Comparison of ENCODE assay signal across 21 cellular contexts in the genomic region with DNA sequence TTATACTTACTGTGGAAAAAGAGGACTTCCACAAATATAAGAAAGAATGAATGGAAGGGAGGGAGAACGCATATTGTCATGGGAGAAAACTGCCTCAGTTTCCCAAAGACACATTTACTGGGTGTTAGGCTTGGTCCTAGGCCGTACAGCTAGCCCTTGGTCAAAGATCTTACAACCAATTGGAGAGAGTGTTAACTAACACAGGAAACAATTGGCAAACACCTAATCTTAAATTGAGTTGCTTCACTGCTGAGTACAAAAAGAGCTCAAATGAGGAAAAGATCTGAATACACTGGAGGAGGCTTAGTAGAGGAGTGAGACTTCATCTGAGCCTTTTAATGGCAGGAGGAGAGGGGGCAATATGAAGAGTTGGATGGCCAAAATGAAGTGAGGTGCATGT.
A peak's percentile ranks its signal among the peaks of the same experiment; 100 is the strongest.
DNase-seq lines count a peak whose midpoint lies in the region; ATAC-seq and TF ChIP-seq lines count a peak whose summit lies in the region.
"Had no signal": no experiment of that assay in that cellular context is flagged by ENCODE, and none has a peak within 500 bp of the region (broad histone marks: within the 10 kb centered on the region; RNA-seq: fewer than 3 reads in every experiment).

No MANE protein-coding gene starts in this region.

- CTCF ChIA-PET in PC-3 (lab: Charles Lee): no interaction called here

- WGBS in GM23248 (ENCODE audit: low coverage in 1 of 2, low lambda C conversion rate in 2 of 2, missing lambda C conversion rate in 2 of 2), 2 experiments: 73 to 80% methylated on average over 2 of the region's 2 CpGs

- H3K4me3 ChIP-seq in GM23248: no peak overlapping the region
- no peak overlapping the region for H3K4me3 ChIP-seq in PC-3 (ENCODE audit: low read length)
- H3K4me3 ChIP-seq: prostate gland, vagina had no signal

- H3K36me3 Mint-ChIP-seq in osteocyte (ENCODE audit: unreplicated experiment): no peaks in the 10 kb centered on the region
- H3K36me3 Mint-ChIP-seq: activated CD4-positive, alpha-beta memory T cell treated with anti-CD3 and anti-CD28 coated beads for 36 hours; activated naive CD4-positive, alpha-beta T cell treated with anti-CD3 and anti-CD28 coated beads, Interleukin-2, amount 50 U/mL, for 24 hours; naive thymus-derived CD8-positive, alpha-beta T cell had no signal

- H3K9me2 ChIP-seq in GM23248 (ENCODE audit: insufficient read depth): no peaks in the 10 kb centered on the region
- no peaks in the 10 kb centered on the region for H3K9me2 ChIP-seq in PC-3 (replicated peaks; ENCODE audit: low read length)

- BruUV-seq in PC-3 (replicated peaks; lab: Mats Ljungman, UMichigan): no TSS peak

- no peak overlapping the region for H3K4me3 Mint-ChIP-seq in osteocyte (ENCODE audit: unreplicated experiment)
- H3K4me3 Mint-ChIP-seq: activated CD4-positive, alpha-beta memory T cell treated with anti-CD3 and anti-CD28 coated beads for 36 hours; activated naive CD4-positive, alpha-beta T cell treated with anti-CD3 and anti-CD28 coated beads, Interleukin-2, amount 50 U/mL, for 24 hours; dendritic cell treated with granulocyte-macrophage colony-stimulating factor and Interleukin-4, amounts not matched to agents 40 ng/mL and 50 ng/mL, for 4 days; naive thymus-derived CD8-positive, alpha-beta T cell had no signal

- POLR2A ChIA-PET in PC-3 (lab: Charles Lee; ENCODE audit: unreplicated experiment): no interaction called here

- DNase-seq in GM23248 (peak; percentile 32), PC-3 (no peak), epithelial cell of prostate (ENCODE audit: low read depth, low spot score) (no peak), osteocyte (ENCODE audit: extremely low spot score, unreplicated experiment) (no peak), NCI-H748 (lab: John Stamatoyannopoulos, UW; ENCODE audit: unreplicated experiment) (no peak), cardiac septum (ENCODE audit: low spot score) (no peak), NK-92 (lab: John Stamatoyannopoulos, UW; ENCODE audit: unreplicated experiment) (no peak)
- DNase-seq: activated CD4-positive, alpha-beta memory T cell treated with anti-CD3 and anti-CD28 coated beads for 36 hours; activated T-cell treated with anti-CD3 and anti-CD28 coated beads, Interleukin-2, amount 50 U/mL, for 1 hour; erythroblast; head of caudate nucleus; naive thymus-derived CD8-positive, alpha-beta T cell; NCI-H1417 treated with DMSO at 0.1 percent for 48 hours; stimulated activated CD8-positive, alpha-beta memory T cell treated with anti-CD3 and anti-CD28 coated beads, Interleukin-4, amount 100 ng/mL, for 48 hours; WERI-Rb-1 had no signal

- H3K27ac Mint-ChIP-seq in osteocyte (ENCODE audit: unreplicated experiment): peak overlapping the region; percentile 81
- H3K27ac Mint-ChIP-seq: activated CD4-positive, alpha-beta memory T cell treated with anti-CD3 and anti-CD28 coated beads for 36 hours; activated naive CD4-positive, alpha-beta T cell treated with anti-CD3 and anti-CD28 coated beads, Interleukin-2, amount 50 U/mL, for 24 hours; dendritic cell treated with granulocyte-macrophage colony-stimulating factor and Interleukin-4, amounts not matched to agents 40 ng/mL and 50 ng/mL, for 4 days had no signal

- no peaks in the 10 kb centered on the region for H3K27me3 Mint-ChIP-seq in osteocyte (ENCODE audit: unreplicated experiment)
- H3K27me3 Mint-ChIP-seq: activated naive CD4-positive, alpha-beta T cell treated with anti-CD3 and anti-CD28 coated beads, Interleukin-2, amount 50 U/mL, for 24 hours; dendritic cell treated with granulocyte-macrophage colony-stimulating factor and Interleukin-4, amounts not matched to agents 40 ng/mL and 50 ng/mL, for 4 days had no signal

- peak overlapping the region; percentile 71 for H3K27ac ChIP-seq in GM23248
- peak overlapping the region; percentile 99 for H3K27ac ChIP-seq in PC-3 (ENCODE audit: low read length)
- peak overlapping the region; percentile 86 for H3K27ac ChIP-seq in epithelial cell of prostate
- H3K27ac ChIP-seq: KMS-11, vagina, WERI-Rb-1 had no signal

- H3K36me3 ChIP-seq in GM23248 (ENCODE audit: low read depth) (no peaks in the 10 kb centered on the region), PC-3 (ENCODE audit: low read depth, low read length) (no peaks in the 10 kb centered on the region)
- H3K36me3 ChIP-seq: prostate gland, vagina, WERI-Rb-1 had no signal

- ATAC-seq in PC-3 (no peak), HG02884 (IDR thresholded peaks at IDR 0.05; ENCODE audit: unreplicated experiment) (no peak)
- ATAC-seq: naive thymus-derived CD8-positive, alpha-beta T cell had no signal

- H3K9ac ChIP-seq in GM23248 (no peak overlapping the region), PC-3 (ENCODE audit: low read length) (peak overlapping the region; percentile 38; the same call in 1 of the 2 replicates)
- H3K9ac ChIP-seq: KMS-11 had no signal

- H3K27me3 ChIP-seq in GM23248 (replicated peaks; ENCODE audit: insufficient read depth) (no peaks in the 10 kb centered on the region), PC-3 (ENCODE audit: low read length) (no peaks in the 10 kb centered on the region)
- H3K27me3 ChIP-seq: vagina had no signal

- intact Hi-C loops in PC-3 (cut with micrococcal nuclease) (loop anchor here (5.0 kb wide), 4 partner anchors 39 to 396 kb away; no protein-coding TSS in a partner anchor), cardiac septum (cut with DNase I) (no loop called here)

- H4K20me1 ChIP-seq in GM23248 (ENCODE audit: insufficient read depth) (no peaks in the 10 kb centered on the region), PC-3 (ENCODE audit: low read length) (no peaks in the 10 kb centered on the region)

- H3K4me2 ChIP-seq in GM23248 (ENCODE audit: unreplicated experiment) (peak overlapping the region; percentile 63), PC-3 (ENCODE audit: low read length) (peak overlapping the region; percentile 89)
- H3K4me2 ChIP-seq: KMS-11 had no signal

- H2AFZ ChIP-seq in GM23248: no peak overlapping the region
- H2AFZ ChIP-seq in PC-3 (ENCODE audit: low read length): no peak overlapping the region

- H3K9me3 ChIP-seq in GM23248 (ENCODE audit: low read depth): no peaks in the 10 kb centered on the region
- H3K9me3 ChIP-seq in PC-3 (ENCODE audit: low read length): no peaks in the 10 kb centered on the region
- H3K9me3 ChIP-seq: prostate gland, vagina had no signal

- in situ Hi-C loops in GM23248 (cut with MboI): no loop called here

- H3K4me1 Mint-ChIP-seq in osteocyte (ENCODE audit: unreplicated experiment): peaks cover 38% of the 10 kb centered on the region
- H3K4me1 Mint-ChIP-seq: activated naive CD4-positive, alpha-beta T cell treated with anti-CD3 and anti-CD28 coated beads, Interleukin-2, amount 50 U/mL, for 24 hours had no signal

- no peaks in the 10 kb centered on the region for H3K9me3 Mint-ChIP-seq in osteocyte (ENCODE audit: unreplicated experiment)
- H3K9me3 Mint-ChIP-seq: activated CD4-positive, alpha-beta memory T cell treated with anti-CD3 and anti-CD28 coated beads for 36 hours; activated naive CD4-positive, alpha-beta T cell treated with anti-CD3 and anti-CD28 coated beads, Interleukin-2, amount 50 U/mL, for 24 hours; dendritic cell treated with granulocyte-macrophage colony-stimulating factor and Interleukin-4, amounts not matched to agents 40 ng/mL and 50 ng/mL, for 4 days; naive thymus-derived CD8-positive, alpha-beta T cell had no signal

- no peak for TF ChIP-seq CTCF in PC-3 (conservative IDR thresholded peaks at IDR 0.05; ENCODE audit: low read depth, low read length)
- no peak for TF ChIP-seq CTCF in osteocyte (IDR thresholded peaks at IDR 0.05)

- H3K79me2 ChIP-seq in GM23248 (ENCODE audit: insufficient read depth) (peaks cover 82% of the 10 kb centered on the region), PC-3 (ENCODE audit: low read length) (peaks cover 10% of the 10 kb centered on the region; the same call in 1 of the 2 replicates)

- H3F3A ChIP-seq in GM23248 (ENCODE audit: insufficient read depth): peaks cover 37% of the 10 kb centered on the region
- no peaks in the 10 kb centered on the region for H3F3A ChIP-seq in PC-3 (ENCODE audit: low read length, unreplicated experiment)

- peaks cover 49% of the 10 kb centered on the region for H3K4me1 ChIP-seq in GM23248 (ENCODE audit: insufficient read depth)
- peaks cover 40% of the 10 kb centered on the region for H3K4me1 ChIP-seq in PC-3 (ENCODE audit: insufficient read depth, low read length)
